Comparison of ENCODE assay signal across 31 cellular contexts in the genomic region with DNA sequence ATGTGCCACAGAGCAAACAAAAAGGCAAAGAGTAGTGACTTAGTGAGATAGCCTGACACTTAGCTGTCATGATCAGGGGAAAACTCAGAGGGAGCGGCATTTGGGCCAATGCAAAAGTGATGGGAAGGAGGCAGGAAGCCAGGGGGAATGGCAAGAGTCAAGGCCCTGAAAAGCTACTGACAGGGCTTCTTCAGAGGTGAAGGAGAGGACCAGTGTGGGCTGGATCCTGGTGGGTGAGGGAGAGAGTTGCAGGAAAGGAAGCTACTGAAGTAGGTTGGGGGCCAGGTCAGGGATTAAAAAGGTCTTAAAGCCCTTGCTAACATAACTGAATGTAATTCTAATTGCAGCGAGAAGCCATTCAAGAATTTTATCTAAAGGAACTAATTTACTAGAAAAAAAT.
"Had no signal": no experiment of that assay in that cellular context is flagged by ENCODE, and none has a peak within 500 bp of the region (broad histone marks: within the 10 kb centered on the region; RNA-seq: fewer than 3 reads in every experiment).

No MANE protein-coding gene starts in this region.

- H3K4me1 ChIP-seq: adrenal gland, body of pancreas, esophagus squamous epithelium, gastroesophageal sphincter had no signal

- H3K4me3 ChIP-seq: adrenal gland, body of pancreas, esophagus squamous epithelium, gastroesophageal sphincter had no signal

- H3K9me3 ChIP-seq: adrenal gland, body of pancreas, esophagus squamous epithelium, gastroesophageal sphincter had no signal

- H3K27me3 ChIP-seq: adrenal gland, body of pancreas, esophagus squamous epithelium, gastroesophageal sphincter had no signal

- H3K27ac ChIP-seq: adrenal gland, body of pancreas, epithelial cell of prostate, esophagus squamous epithelium, gastroesophageal sphincter, WERI-Rb-1 had no signal

- ATAC-seq: activated CD4-positive, alpha-beta T cell treated with anti-CD3 and anti-CD28 coated beads for 36 hours; activated CD8-positive, alpha-beta memory T cell treated with anti-CD3 and anti-CD28 coated beads, Interleukin-2, amount 10 ng/mL, durations not matched to agents 7 days and 5 days; activated CD8-positive, alpha-beta T cell treated with anti-CD3 and anti-CD28 coated beads, Interleukin-2, amount 10 ng/mL, durations not matched to agents 7 days and 5 days; activated naive CD8-positive, alpha-beta T cell treated with anti-CD3 and anti-CD28 coated beads, Interleukin-2, amount 50 U/mL, for 24 hours; body of pancreas; effector memory CD8-positive, alpha-beta T cell; gastroesophageal sphincter; T-helper 17 cell had no signal

- DNase-seq: activated CD4-positive, alpha-beta memory T cell treated with anti-CD3 and anti-CD28 coated beads for 36 hours; activated CD4-positive, alpha-beta T cell treated with anti-CD3 and anti-CD28 coated beads for 36 hours; activated CD4-positive, alpha-beta T cell treated with anti-CD3 and anti-CD28 coated beads, Interleukin-2, amount 10 ng/mL, durations not matched to agents 24 days and 14 days; activated CD4-positive, CD25-positive, alpha-beta regulatory T cell; activated CD4-positive, CD25-positive, alpha-beta regulatory T cell treated with anti-CD3 and anti-CD28 coated beads, Interleukin-2, amount 50 U/mL, for 72 hours; activated CD8-positive, alpha-beta memory T cell treated with anti-CD3 and anti-CD28 coated beads, Interleukin-2, amount 10 ng/mL, durations not matched to agents 7 days and 5 days; activated CD8-positive, alpha-beta memory T cell treated with anti-CD3 and anti-CD28 coated beads, Interleukin-2, amount 50 U/mL, for 4 hours; activated CD8-positive, alpha-beta T cell treated with anti-CD3 and anti-CD28 coated beads, Interleukin-2, amount 10 ng/mL, durations not matched to agents 7 days and 5 days; activated effector memory CD4-positive, alpha-beta T cell treated with anti-CD3 and anti-CD28 coated beads, Interleukin-2, amount 50 U/mL, for 16 hours; activated naive CD4-positive, alpha-beta T cell treated with anti-CD3 and anti-CD28 coated beads for 36 hours; activated naive CD8-positive, alpha-beta T cell treated with anti-CD3 and anti-CD28 coated beads for 36 hours; activated naive CD8-positive, alpha-beta T cell treated with anti-CD3 and anti-CD28 coated beads, Interleukin-2, amount 50 U/mL, for 24 hours; activated T-cell treated with anti-CD3 and anti-CD28 coated beads, Interleukin-2, amount 50 U/mL, for 1 hour; activated T-cell treated with anti-CD3 and anti-CD28 coated beads, Interleukin-2, amount 50 U/mL, for 48 hours; adrenal gland; amygdala; aorta; body of pancreas; caudate nucleus; cortex of kidney; dermis blood vessel endothelial cell; effector CD4-positive, alpha-beta T cell; effector memory CD8-positive, alpha-beta T cell; esophagus squamous epithelium; foreskin melanocyte; T-helper 1 cell; T-helper 17 cell; T1000; WERI-Rb-1 had no signal

- H3K36me3 ChIP-seq: adrenal gland, esophagus squamous epithelium, gastroesophageal sphincter, WERI-Rb-1 had no signal
